In genomic region chr19:44374789-44375188, GRCh38 we compare ENCODE assay signal across 26 cellular contexts.
"Had no signal": no experiment of that assay in that cellular context is flagged by ENCODE, and none has a peak within 500 bp of the region (broad histone marks: within the 10 kb centered on the region; RNA-seq: fewer than 3 reads in every experiment).

No MANE protein-coding gene starts in this region.

- H3K36me3 ChIP-seq: stomach, suprapubic skin, thoracic aorta, thyroid gland, tibial artery, tibial nerve, transverse colon, upper lobe of left lung, upper lobe of right lung, uterus, vagina had no signal

- H3K9me3 ChIP-seq: testis, thyroid gland, uterus, vagina had no signal

- H3K27ac ChIP-seq: stomach, suprapubic skin, testis, thoracic aorta, thyroid gland, tibial artery, tibial nerve, transverse colon, upper lobe of left lung, upper lobe of right lung, uterus, vagina had no signal

- ATAC-seq: stimulated activated effector memory CD8-positive, alpha-beta T cell treated with anti-CD3 and anti-CD28 coated beads, Interleukin-12 subunit alpha, Interleukin-12 subunit beta, amount 100 ng/mL, for 72 hours; stimulated activated memory B cell treated with anti-CD40 and anti-IgM and Interleukin-4, amounts not matched to agents 10 μg/mL and 1 μg/mL and 100 μg/mL, for 72 hours; stimulated activated naive B cell treated with anti-CD40 and anti-IgM and Interleukin-4, amounts not matched to agents 10 μg/mL and 1 μg/mL and 100 μg/mL, for 72 hours; stimulated activated naive CD8-positive, alpha-beta T cell treated with anti-CD3 and anti-CD28 coated beads, Interleukin-15, amount 100 ng/mL, for 72 hours; stimulated activated naive CD8-positive, alpha-beta T cell treated with anti-CD3 and anti-CD28 coated beads, Interleukin-15, Interleukin-2, amounts not matched to agents 100 U/mL and 50 U/mL, for 24 hours; upper lobe of right lung had no signal

- H3K4me1 ChIP-seq: stomach, suprapubic skin, testis, thyroid gland, tibial artery, tibial nerve, transverse colon, upper lobe of left lung, upper lobe of right lung, uterus, vagina had no signal

- DNase-seq: stimulated activated CD4-positive, alpha-beta T cell treated with anti-CD3 and anti-CD28 coated beads, Interleukin-2, amount 100 ng/mL, for 48 hours; stimulated activated CD4-positive, alpha-beta T cell treated with anti-CD3 and anti-CD28 coated beads, Interleukin-4, amount 100 ng/mL, for 1 hour; stimulated activated CD4-positive, alpha-beta T cell treated with anti-CD3 and anti-CD28 coated beads, Interleukin-4, amount 100 ng/mL, for 24 hours; stimulated activated CD4-positive, alpha-beta T cell treated with anti-CD3 and anti-CD28 coated beads, Interleukin-4, amount 100 ng/mL, for 4 hours; stimulated activated CD8-positive, alpha-beta memory T cell treated with anti-CD3 and anti-CD28 coated beads, Interleukin-4, amount 100 ng/mL, for 48 hours; stimulated activated naive B cell treated with anti-CD40 and anti-IgM and Interleukin-4, amounts not matched to agents 10 μg/mL and 1 μg/mL and 100 μg/mL, for 72 hours; stimulated activated naive CD4-positive, alpha-beta T cell; stimulated activated naive CD4-positive, alpha-beta T cell treated with Interleukin-2 at 50 U/mL for 16 hours; stimulated activated naive CD8-positive, alpha-beta T cell treated with anti-CD3 and anti-CD28 coated beads, Interleukin-15, amount 100 ng/mL, for 72 hours; stimulated activated naive CD8-positive, alpha-beta T cell treated with anti-CD3 and anti-CD28 coated beads, Interleukin-15, Interleukin-2, amounts not matched to agents 100 U/mL and 50 U/mL, for 24 hours; stomach; substantia nigra; testis; thyroid gland; tibial artery; transverse colon; trophoblast cell; upper lobe of left lung; upper lobe of right lung; uterus had no signal

- H3K27me3 ChIP-seq: stomach, suprapubic skin, testis, thyroid gland, tibial artery, tibial nerve, transverse colon, upper lobe of left lung, upper lobe of right lung, uterus, vagina had no signal

- H3K4me3 ChIP-seq: stomach, suprapubic skin, testis, thoracic aorta, thyroid gland, tibial artery, tibial nerve, transverse colon, upper lobe of left lung, upper lobe of right lung, uterus, vagina had no signal
